Comparison of ENCODE assay signal across 8 cellular contexts in genomic region chr2:64652231-64653173, GRCh38. TPM values are rescaled to one million over a fixed set of nuclear protein-coding genes. Genes with fewer than 3 reads are reported as not detected.
DNase-seq lines count a peak whose midpoint lies in the region; ATAC-seq and TF ChIP-seq lines count a peak whose summit lies in the region.

No MANE protein-coding gene starts in this region.

- DNase-seq in GM04504 (ENCODE audit: low read depth) (peak; percentile 42), MG63 (peak; percentile 75), fibroblast of peridontal ligament (ENCODE audit: extremely low read depth) (peak; percentile 86), D341Med (ENCODE audit: low spot score) (no peak), UCSD-AML1 (lab: John Stamatoyannopoulos, UW; ENCODE audit: unreplicated experiment) (no peak)

- H3K27me3 ChIP-seq in MG63 = no peaks in the 10 kb centered on the region
- H3K27me3 ChIP-seq in neuron (ENCODE audit: insufficient read depth, low read length) = no peaks in the 10 kb centered on the region

- H3K9me3 ChIP-seq in MG63 (no peaks in the 10 kb centered on the region), neuron (ENCODE audit: low read length) (no peaks in the 10 kb centered on the region)

- no peak for ATAC-seq in GM18520 (IDR thresholded peaks at IDR 0.05; ENCODE audit: unreplicated experiment)

- TF ChIP-seq CTCF in WI38 (IDR thresholded peaks at IDR 0.05; ENCODE audit: low read depth, low read length) = no peak

- peak overlapping the region; percentile 75 for H2AFZ ChIP-seq in neuron (ENCODE audit: low read depth, low read length)

- H3K4me3 ChIP-seq in MG63 (peak overlapping the region; percentile 89), WI38 (ENCODE audit: low read depth, low read length) (peak overlapping the region; percentile 89), neuron (ENCODE audit: low read length) (peak overlapping the region; percentile 82)

- peaks cover 59% of the 10 kb centered on the region for H3K4me1 ChIP-seq in neuron (ENCODE audit: insufficient read depth, low read length)

- H3K36me3 ChIP-seq in MG63 (peaks cover 6% of the 10 kb centered on the region; the same call in 1 of the 2 replicates), neuron (ENCODE audit: insufficient read depth, low read length) (no peaks in the 10 kb centered on the region)

RNA-seq across cellular contexts. Expression of gene SERTAD2, which starts 1.2 kb away (rescaled TPM):
- 9.4 and 11.6 TPM in 2 replicates for total RNA-seq in MG63 (2014; rRNA removed; shearing (Covaris generic); ENCODE audit: low replicate concordance)

Comparison
In these comparisons a context has a peak if more than half of its experiments do, and no peak if none do; other contexts are left out.
1. DNase-seq: peak in GM04504 (single experiment), MG63 (single experiment) and fibroblast of peridontal ligament (single experiment); none in D341Med (single experiment) and UCSD-AML1 (single experiment).
2. Peak in every context shown above with its lines, with median percentiles within 50 percentile points of each other: H3K4me3 ChIP-seq.